1 cellular context compared by ENCODE assay signal in the genomic region with DNA sequence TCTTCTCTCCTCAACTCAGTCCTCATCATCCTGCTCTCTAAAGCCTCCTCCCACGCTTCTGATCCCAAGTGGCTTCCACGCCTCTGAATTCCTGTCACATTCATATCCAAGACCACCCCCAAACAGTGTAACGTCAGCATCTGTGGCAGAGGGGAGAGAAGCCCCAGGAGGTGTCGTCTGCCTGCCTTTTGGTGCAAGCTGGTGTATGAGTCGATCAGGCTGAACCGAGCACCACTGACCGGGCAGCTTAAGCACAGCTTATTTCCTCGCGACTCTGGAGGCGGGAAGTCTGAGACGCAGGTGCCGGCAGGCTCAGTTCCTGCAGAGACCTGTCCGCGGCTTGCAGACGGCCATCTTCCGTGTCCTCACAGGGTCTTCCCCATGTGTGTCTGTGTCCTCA.
A peak's percentile ranks its signal among the peaks of the same experiment; 100 is the strongest.
TF ChIP-seq lines count a peak whose summit lies in the region.

No MANE protein-coding gene starts in this region.

TF ChIP-seq in H1, 55 proteins besides CTCF, POLR2A, EP300 and RAD21 (continued from another document):
- TF ChIP-seq, protein P1, sequence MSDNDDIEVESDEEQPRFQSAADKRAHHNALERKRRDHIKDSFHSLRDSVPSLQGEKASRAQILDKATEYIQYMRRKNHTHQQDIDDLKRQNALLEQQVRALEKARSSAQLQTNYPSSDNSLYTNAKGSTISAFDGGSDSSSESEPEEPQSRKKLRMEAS (IDR thresholded peaks at IDR 0.05), result peak; percentile 59; the same call in 1 of the 2 replicates
- TF ChIP-seq GABPA (IDR thresholded peaks at IDR 0.05; ENCODE audit: borderline replicate concordance, insufficient read depth, low read length) (no peak), BRCA1 (IDR thresholded peaks at IDR 0.05; ENCODE audit: low read depth, low read length) (no peak), GTF2F1 (IDR thresholded peaks at IDR 0.05; ENCODE audit: borderline replicate concordance, low read depth, low read length) (no peak)
- TF ChIP-seq, protein P2, sequence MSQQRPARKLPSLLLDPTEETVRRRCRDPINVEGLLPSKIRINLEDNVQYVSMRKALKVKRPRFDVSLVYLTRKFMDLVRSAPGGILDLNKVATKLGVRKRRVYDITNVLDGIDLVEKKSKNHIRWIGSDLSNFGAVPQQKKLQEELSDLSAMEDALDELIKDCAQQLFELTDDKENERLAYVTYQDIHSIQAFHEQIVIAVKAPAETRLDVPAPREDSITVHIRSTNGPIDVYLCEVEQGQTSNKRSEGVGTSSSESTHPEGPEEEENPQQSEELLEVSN (IDR thresholded peaks at IDR 0.05), result peak; percentile 84
